Comparison of ENCODE assay signal across 1 cellular context in the genomic region with DNA sequence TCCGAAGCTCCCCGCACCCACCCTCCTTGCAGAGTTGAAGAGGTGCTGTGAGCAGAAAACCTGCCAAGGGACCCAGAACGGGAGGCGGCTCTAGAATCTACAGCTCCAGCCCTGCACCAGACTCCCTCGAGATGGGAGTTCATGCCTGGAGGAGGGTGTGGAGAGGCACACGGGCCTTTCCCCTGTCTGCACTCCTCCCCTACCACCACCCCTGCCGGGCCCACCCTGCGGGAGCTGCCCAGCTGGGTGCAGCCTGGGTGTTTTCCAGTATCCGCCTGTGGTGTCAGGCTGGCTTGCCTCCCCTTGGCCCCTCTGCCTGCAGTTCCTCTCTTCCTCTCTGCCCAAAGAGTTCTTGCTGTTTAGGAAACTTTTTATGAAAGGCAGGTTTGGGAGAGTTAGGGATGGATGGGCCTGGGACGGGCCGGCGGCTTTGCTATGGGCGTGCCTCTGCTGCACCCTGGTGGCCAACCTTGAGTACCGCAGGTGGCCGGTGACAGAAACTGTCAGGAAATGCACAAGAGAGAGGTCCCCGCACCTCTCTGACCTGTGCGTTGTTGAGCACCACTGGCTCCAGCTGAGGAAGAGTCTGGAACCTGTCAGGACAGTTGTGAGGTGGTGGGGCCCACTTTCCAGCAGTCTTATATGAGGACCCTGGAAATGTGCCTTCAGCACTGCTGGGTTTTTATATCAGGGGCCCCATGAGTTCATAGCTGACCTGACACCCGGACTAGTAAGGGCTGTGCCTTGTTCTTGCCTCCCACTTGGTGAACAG.
TF ChIP-seq lines count a peak whose summit lies in the region.

No MANE protein-coding gene starts in this region.

TF ChIP-seq in HepG2, 621 proteins besides CTCF, POLR2A, EP300 and RAD21 (continued from another document and continues in another):
- TF ChIP-seq, protein P1, sequence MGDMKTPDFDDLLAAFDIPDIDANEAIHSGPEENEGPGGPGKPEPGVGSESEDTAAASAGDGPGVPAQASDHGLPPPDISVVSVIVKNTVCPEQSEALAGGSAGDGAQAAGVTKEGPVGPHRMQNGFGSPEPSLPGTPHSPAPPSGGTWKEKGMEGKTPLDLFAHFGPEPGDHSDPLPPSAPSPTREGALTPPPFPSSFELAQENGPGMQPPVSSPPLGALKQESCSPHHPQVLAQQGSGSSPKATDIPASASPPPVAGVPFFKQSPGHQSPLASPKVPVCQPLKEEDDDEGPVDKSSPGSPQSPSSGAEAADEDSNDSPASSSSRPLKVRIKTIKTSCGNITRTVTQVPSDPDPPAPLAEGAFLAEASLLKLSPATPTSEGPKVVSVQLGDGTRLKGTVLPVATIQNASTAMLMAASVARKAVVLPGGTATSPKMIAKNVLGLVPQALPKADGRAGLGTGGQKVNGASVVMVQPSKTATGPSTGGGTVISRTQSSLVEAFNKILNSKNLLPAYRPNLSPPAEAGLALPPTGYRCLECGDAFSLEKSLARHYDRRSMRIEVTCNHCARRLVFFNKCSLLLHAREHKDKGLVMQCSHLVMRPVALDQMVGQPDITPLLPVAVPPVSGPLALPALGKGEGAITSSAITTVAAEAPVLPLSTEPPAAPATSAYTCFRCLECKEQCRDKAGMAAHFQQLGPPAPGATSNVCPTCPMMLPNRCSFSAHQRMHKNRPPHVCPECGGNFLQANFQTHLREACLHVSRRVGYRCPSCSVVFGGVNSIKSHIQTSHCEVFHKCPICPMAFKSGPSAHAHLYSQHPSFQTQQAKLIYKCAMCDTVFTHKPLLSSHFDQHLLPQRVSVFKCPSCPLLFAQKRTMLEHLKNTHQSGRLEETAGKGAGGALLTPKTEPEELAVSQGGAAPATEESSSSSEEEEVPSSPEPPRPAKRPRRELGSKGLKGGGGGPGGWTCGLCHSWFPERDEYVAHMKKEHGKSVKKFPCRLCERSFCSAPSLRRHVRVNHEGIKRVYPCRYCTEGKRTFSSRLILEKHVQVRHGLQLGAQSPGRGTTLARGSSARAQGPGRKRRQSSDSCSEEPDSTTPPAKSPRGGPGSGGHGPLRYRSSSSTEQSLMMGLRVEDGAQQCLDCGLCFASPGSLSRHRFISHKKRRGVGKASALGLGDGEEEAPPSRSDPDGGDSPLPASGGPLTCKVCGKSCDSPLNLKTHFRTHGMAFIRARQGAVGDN (CRISPR knock-in tag; IDR thresholded peaks at IDR 0.05) = peak; percentile 69
- TF ChIP-seq ZFYVE20 (CRISPR knock-in tag; IDR thresholded peaks at IDR 0.05; ENCODE audit: borderline replicate concordance, low read depth) (no peak), ZNF230 (CRISPR knock-in tag; IDR thresholded peaks at IDR 0.05) (0 out of 2 replicates have a peak, but pooled peaks have one; percentile 30), NFE2 (CRISPR knock-in tag; IDR thresholded peaks at IDR 0.05) (no peak), POLR2G (IDR thresholded peaks at IDR 0.05; ENCODE audit: low read depth, low read length) (no peak; the same call in 1 of the 2 replicates), SALL1 (CRISPR knock-in tag; IDR thresholded peaks at IDR 0.05) (peak; percentile 50; the same call in 1 of the 2 replicates), CEBPB (IDR thresholded peaks at IDR 0.05; ENCODE audit: borderline replicate concordance, low read depth, low read length) (no peak), CC2D1A (CRISPR knock-in tag; IDR thresholded peaks at IDR 0.05) (0 out of 2 replicates have a peak, but pooled peaks have one; percentile 67), PITX1 (CRISPR knock-in tag; IDR thresholded peaks at IDR 0.05) (no peak), PPARG (CRISPR knock-in tag; conservative IDR thresholded peaks at IDR 0.05) (0 out of 2 replicates have a peak, but pooled peaks have one; percentile 19), ZNF776 (CRISPR knock-in tag; IDR thresholded peaks at IDR 0.05) (peak; percentile 73; the same call in 1 of the 2 replicates), TSC22D2 (CRISPR knock-in tag; IDR thresholded peaks at IDR 0.05; ENCODE audit: borderline replicate concordance) (no peak), NRL (CRISPR knock-in tag; IDR thresholded peaks at IDR 0.05; ENCODE audit: borderline replicate concordance) (peak; percentile 80)
- TF ChIP-seq, protein P2, sequence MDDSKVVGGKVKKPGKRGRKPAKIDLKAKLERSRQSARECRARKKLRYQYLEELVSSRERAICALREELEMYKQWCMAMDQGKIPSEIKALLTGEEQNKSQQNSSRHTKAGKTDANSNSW (CRISPR knock-in tag; IDR thresholded peaks at IDR 0.05; ENCODE audit: borderline replicate concordance) = 0 out of 2 replicates have a peak, but pooled peaks have one; percentile 39
- TF ChIP-seq, protein P3, sequence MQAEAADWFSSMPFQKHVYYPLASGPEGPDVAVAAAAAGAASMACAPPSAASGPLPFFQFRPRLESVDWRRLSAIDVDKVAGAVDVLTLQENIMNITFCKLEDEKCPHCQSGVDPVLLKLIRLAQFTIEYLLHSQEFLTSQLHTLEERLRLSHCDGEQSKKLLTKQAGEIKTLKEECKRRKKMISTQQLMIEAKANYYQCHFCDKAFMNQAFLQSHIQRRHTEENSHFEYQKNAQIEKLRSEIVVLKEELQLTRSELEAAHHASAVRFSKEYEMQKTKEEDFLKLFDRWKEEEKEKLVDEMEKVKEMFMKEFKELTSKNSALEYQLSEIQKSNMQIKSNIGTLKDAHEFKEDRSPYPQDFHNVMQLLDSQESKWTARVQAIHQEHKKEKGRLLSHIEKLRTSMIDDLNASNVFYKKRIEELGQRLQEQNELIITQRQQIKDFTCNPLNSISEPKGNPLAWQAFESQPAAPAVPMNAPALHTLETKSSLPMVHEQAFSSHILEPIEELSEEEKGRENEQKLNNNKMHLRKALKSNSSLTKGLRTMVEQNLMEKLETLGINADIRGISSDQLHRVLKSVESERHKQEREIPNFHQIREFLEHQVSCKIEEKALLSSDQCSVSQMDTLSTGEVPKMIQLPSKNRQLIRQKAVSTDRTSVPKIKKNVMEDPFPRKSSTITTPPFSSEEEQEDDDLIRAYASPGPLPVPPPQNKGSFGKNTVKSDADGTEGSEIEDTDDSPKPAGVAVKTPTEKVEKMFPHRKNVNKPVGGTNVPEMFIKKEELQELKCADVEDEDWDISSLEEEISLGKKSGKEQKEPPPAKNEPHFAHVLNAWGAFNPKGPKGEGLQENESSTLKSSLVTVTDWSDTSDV (CRISPR knock-in tag; IDR thresholded peaks at IDR 0.05) = peak; percentile 84; the same call in 1 of the 2 replicates
- TF ChIP-seq, protein P4, sequence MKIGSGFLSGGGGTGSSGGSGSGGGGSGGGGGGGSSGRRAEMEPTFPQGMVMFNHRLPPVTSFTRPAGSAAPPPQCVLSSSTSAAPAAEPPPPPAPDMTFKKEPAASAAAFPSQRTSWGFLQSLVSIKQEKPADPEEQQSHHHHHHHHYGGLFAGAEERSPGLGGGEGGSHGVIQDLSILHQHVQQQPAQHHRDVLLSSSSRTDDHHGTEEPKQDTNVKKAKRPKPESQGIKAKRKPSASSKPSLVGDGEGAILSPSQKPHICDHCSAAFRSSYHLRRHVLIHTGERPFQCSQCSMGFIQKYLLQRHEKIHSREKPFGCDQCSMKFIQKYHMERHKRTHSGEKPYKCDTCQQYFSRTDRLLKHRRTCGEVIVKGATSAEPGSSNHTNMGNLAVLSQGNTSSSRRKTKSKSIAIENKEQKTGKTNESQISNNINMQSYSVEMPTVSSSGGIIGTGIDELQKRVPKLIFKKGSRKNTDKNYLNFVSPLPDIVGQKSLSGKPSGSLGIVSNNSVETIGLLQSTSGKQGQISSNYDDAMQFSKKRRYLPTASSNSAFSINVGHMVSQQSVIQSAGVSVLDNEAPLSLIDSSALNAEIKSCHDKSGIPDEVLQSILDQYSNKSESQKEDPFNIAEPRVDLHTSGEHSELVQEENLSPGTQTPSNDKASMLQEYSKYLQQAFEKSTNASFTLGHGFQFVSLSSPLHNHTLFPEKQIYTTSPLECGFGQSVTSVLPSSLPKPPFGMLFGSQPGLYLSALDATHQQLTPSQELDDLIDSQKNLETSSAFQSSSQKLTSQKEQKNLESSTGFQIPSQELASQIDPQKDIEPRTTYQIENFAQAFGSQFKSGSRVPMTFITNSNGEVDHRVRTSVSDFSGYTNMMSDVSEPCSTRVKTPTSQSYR (CRISPR knock-in tag; IDR thresholded peaks at IDR 0.05; ENCODE audit: borderline replicate concordance) = 0 out of 2 replicates have a peak, but pooled peaks have one; percentile 5
- TF ChIP-seq, protein P5, sequence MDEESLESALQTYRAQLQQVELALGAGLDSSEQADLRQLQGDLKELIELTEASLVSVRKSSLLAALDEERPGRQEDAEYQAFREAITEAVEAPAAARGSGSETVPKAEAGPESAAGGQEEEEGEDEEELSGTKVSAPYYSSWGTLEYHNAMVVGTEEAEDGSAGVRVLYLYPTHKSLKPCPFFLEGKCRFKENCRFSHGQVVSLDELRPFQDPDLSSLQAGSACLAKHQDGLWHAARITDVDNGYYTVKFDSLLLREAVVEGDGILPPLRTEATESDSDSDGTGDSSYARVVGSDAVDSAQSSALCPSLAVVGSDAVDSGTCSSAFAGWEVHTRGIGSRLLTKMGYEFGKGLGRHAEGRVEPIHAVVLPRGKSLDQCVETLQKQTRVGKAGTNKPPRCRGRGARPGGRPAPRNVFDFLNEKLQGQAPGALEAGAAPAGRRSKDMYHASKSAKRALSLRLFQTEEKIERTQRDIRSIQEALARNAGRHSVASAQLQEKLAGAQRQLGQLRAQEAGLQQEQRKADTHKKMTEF (CRISPR knock-in tag; IDR thresholded peaks at IDR 0.05) = 0 out of 2 replicates have a peak, but pooled peaks have one; percentile 18
- TF ChIP-seq, protein P6, sequence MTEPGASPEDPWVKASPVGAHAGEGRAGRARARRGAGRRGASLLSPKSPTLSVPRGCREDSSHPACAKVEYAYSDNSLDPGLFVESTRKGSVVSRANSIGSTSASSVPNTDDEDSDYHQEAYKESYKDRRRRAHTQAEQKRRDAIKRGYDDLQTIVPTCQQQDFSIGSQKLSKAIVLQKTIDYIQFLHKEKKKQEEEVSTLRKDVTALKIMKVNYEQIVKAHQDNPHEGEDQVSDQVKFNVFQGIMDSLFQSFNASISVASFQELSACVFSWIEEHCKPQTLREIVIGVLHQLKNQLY (CRISPR knock-in tag; IDR thresholded peaks at IDR 0.05) = no peak
- TF ChIP-seq, protein P7, sequence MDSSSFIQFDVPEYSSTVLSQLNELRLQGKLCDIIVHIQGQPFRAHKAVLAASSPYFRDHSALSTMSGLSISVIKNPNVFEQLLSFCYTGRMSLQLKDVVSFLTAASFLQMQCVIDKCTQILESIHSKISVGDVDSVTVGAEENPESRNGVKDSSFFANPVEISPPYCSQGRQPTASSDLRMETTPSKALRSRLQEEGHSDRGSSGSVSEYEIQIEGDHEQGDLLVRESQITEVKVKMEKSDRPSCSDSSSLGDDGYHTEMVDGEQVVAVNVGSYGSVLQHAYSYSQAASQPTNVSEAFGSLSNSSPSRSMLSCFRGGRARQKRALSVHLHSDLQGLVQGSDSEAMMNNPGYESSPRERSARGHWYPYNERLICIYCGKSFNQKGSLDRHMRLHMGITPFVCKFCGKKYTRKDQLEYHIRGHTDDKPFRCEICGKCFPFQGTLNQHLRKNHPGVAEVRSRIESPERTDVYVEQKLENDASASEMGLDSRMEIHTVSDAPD (CRISPR knock-in tag; IDR thresholded peaks at IDR 0.05) = no peak
- TF ChIP-seq, protein P8, sequence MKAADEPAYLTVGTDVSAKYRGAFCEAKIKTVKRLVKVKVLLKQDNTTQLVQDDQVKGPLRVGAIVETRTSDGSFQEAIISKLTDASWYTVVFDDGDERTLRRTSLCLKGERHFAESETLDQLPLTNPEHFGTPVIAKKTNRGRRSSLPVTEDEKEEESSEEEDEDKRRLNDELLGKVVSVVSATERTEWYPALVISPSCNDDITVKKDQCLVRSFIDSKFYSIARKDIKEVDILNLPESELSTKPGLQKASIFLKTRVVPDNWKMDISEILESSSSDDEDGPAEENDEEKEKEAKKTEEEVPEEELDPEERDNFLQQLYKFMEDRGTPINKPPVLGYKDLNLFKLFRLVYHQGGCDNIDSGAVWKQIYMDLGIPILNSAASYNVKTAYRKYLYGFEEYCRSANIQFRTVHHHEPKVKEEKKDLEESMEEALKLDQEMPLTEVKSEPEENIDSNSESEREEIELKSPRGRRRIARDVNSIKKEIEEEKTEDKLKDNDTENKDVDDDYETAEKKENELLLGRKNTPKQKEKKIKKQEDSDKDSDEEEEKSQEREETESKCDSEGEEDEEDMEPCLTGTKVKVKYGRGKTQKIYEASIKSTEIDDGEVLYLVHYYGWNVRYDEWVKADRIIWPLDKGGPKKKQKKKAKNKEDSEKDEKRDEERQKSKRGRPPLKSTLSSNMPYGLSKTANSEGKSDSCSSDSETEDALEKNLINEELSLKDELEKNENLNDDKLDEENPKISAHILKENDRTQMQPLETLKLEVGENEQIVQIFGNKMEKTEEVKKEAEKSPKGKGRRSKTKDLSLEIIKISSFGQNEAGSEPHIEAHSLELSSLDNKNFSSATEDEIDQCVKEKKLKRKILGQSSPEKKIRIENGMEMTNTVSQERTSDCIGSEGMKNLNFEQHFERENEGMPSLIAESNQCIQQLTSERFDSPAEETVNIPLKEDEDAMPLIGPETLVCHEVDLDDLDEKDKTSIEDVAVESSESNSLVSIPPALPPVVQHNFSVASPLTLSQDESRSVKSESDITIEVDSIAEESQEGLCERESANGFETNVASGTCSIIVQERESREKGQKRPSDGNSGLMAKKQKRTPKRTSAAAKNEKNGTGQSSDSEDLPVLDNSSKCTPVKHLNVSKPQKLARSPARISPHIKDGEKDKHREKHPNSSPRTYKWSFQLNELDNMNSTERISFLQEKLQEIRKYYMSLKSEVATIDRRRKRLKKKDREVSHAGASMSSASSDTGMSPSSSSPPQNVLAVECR (CRISPR knock-in tag; IDR thresholded peaks at IDR 0.05; ENCODE audit: borderline replicate concordance) = peak; percentile 59; the same call in 1 of the 2 replicates
- TF ChIP-seq, protein P9, sequence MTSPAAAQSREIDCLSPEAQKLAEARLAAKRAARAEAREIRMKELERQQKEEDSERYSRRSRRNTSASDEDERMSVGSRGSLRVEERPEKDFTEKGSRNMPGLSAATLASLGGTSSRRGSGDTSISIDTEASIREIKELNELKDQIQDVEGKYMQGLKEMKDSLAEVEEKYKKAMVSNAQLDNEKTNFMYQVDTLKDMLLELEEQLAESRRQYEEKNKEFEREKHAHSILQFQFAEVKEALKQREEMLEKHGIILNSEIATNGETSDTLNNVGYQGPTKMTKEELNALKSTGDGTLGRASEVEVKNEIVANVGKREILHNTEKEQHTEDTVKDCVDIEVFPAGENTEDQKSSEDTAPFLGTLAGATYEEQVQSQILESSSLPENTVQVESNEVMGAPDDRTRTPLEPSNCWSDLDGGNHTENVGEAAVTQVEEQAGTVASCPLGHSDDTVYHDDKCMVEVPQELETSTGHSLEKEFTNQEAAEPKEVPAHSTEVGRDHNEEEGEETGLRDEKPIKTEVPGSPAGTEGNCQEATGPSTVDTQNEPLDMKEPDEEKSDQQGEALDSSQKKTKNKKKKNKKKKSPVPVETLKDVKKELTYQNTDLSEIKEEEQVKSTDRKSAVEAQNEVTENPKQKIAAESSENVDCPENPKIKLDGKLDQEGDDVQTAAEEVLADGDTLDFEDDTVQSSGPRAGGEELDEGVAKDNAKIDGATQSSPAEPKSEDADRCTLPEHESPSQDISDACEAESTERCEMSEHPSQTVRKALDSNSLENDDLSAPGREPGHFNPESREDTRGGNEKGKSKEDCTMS (CRISPR knock-in tag; conservative IDR thresholded peaks at IDR 0.05) = 0 out of 2 replicates have a peak, but pooled peaks have one; percentile 58
- TF ChIP-seq, protein P10, sequence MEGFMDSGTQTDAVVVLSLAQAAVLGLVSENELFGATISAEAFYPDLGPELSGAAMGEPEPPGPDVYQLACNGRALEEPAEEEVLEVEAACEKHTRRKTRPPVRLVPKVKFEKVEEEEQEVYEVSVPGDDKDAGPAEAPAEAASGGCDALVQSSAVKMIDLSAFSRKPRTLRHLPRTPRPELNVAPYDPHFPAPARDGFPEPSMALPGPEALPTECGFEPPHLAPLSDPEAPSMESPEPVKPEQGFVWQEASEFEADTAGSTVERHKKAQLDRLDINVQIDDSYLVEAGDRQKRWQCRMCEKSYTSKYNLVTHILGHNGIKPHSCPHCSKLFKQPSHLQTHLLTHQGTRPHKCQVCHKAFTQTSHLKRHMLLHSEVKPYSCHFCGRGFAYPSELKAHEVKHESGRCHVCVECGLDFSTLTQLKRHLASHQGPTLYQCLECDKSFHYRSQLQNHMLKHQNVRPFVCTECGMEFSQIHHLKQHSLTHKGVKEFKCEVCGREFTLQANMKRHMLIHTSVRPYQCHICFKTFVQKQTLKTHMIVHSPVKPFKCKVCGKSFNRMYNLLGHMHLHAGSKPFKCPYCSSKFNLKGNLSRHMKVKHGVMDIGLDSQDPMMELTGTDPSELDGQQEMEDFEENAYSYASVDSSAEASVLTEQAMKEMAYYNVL (CRISPR knock-in tag; IDR thresholded peaks at IDR 0.05; ENCODE audit: borderline replicate concordance) = peak; percentile 74
